18 cellular contexts compared by ENCODE assay signal in the genomic region with DNA sequence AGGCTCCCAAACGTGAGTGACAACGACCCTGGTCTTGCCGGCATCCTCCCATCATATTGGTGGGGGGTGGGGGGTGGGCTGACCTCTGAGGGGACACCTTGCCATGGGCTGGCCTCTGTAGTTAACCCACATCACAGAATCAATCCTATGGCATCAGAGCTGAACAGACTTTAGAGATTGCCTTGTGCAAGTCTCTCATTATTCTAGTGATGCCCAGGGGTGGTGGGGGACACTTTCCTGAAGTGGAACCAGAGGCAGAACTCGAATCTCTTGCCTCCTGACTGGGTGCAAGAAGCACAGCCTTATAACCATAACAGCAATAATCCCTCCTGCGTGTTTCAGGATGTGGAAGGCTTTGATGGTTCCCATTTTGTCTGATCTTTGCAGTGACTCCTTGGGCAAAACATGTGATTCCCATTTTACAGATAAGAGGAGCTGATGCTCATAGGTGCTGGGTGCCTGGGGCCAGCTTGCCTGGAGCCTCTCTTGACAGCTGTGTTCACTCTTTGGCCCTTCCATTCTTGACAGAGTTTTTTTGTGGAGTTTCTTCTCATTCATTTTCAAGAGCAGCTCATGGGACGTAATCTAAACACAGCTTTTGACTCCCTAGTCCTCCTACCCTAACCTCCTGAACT. TPM values are rescaled to one million over a fixed set of nuclear protein-coding genes. Genes with fewer than 3 reads are reported as not detected.
"Had no signal": no experiment of that assay in that cellular context is flagged by ENCODE, and none has a peak within 500 bp of the region (broad histone marks: within the 10 kb centered on the region; RNA-seq: fewer than 3 reads in every experiment).

No MANE protein-coding gene starts in this region.

- H3K27ac ChIP-seq: adrenal gland, cardiac muscle cell, left lung, right atrium auricular region, tibial artery, uterus had no signal

- H3K4me3 Mint-ChIP-seq: activated CD4-positive, alpha-beta memory T cell treated with anti-CD3 and anti-CD28 coated beads, Interleukin-2, amount 10 ng/mL, durations not matched to agents 7 days and 5 days; activated naive CD4-positive, alpha-beta T cell treated with anti-CD3 and anti-CD28 coated beads, Interleukin-2, amount 50 U/mL, for 24 hours; activated T-cell treated with anti-CD3 and anti-CD28 coated beads, Interleukin-2, amount 50 U/mL, for 24 hours; natural killer cell treated with Interleukin-12 subunit alpha and Interleukin-12 subunit beta and Interleukin-15 and Interleukin-18, amount 100 ng/mL, for 72 hours had no signal

- H3K36me3 Mint-ChIP-seq: activated naive CD4-positive, alpha-beta T cell treated with anti-CD3 and anti-CD28 coated beads, Interleukin-2, amount 50 U/mL, for 24 hours; natural killer cell treated with Interleukin-12 subunit alpha and Interleukin-12 subunit beta and Interleukin-15 and Interleukin-18, amount 100 ng/mL, for 72 hours had no signal

- H3K9me3 ChIP-seq: adrenal gland, left lung, right atrium auricular region, tibial artery, uterus had no signal

- DNase-seq: activated CD4-positive, alpha-beta memory T cell treated with anti-CD3 and anti-CD28 coated beads, Interleukin-2, amount 10 ng/mL, durations not matched to agents 7 days and 5 days; activated CD4-positive, alpha-beta T cell treated with anti-CD3 and anti-CD28 coated beads for 4 hours; activated effector memory CD4-positive, alpha-beta T cell treated with anti-CD3 and anti-CD28 coated beads, Interleukin-2, amount 50 U/mL, for 16 hours; activated T-cell treated with anti-CD3 and anti-CD28 coated beads, Interleukin-2, amount 50 U/mL, for 24 hours; adrenal gland; hippocampal formation; mesenchymal stem cell; stimulated activated CD4-positive, alpha-beta T cell treated with anti-CD3 and anti-CD28 coated beads, Interleukin-2, amount 100 ng/mL, for 48 hours; stimulated activated naive CD4-positive, alpha-beta T cell; tibial artery; uterus had no signal

- H3K27ac Mint-ChIP-seq: activated CD4-positive, alpha-beta memory T cell treated with anti-CD3 and anti-CD28 coated beads, Interleukin-2, amount 10 ng/mL, durations not matched to agents 7 days and 5 days; activated naive CD4-positive, alpha-beta T cell treated with anti-CD3 and anti-CD28 coated beads, Interleukin-2, amount 50 U/mL, for 24 hours; activated T-cell treated with anti-CD3 and anti-CD28 coated beads, Interleukin-2, amount 50 U/mL, for 24 hours; natural killer cell treated with Interleukin-12 subunit alpha and Interleukin-12 subunit beta and Interleukin-15 and Interleukin-18, amount 100 ng/mL, for 72 hours; progenitor cell of endocrine pancreas had no signal

- H3K4me1 ChIP-seq: adrenal gland, left lung, uterus had no signal

- H3K36me3 ChIP-seq: adrenal gland, cardiac muscle cell, left lung, right atrium auricular region, tibial artery, uterus had no signal

- ATAC-seq: left lung; natural killer cell treated with Interleukin-12 subunit alpha and Interleukin-12 subunit beta and Interleukin-15 and Interleukin-18, amount 100 ng/mL, for 72 hours had no signal

- H3K4me1 Mint-ChIP-seq: activated CD4-positive, alpha-beta memory T cell treated with anti-CD3 and anti-CD28 coated beads, Interleukin-2, amount 10 ng/mL, durations not matched to agents 7 days and 5 days; activated naive CD4-positive, alpha-beta T cell treated with anti-CD3 and anti-CD28 coated beads, Interleukin-2, amount 50 U/mL, for 24 hours had no signal

- H3K4me3 ChIP-seq: adrenal gland, cardiac muscle cell, left lung, right atrium auricular region, tibial artery, uterus had no signal

- H3K9me3 Mint-ChIP-seq: activated CD4-positive, alpha-beta memory T cell treated with anti-CD3 and anti-CD28 coated beads, Interleukin-2, amount 10 ng/mL, durations not matched to agents 7 days and 5 days; activated naive CD4-positive, alpha-beta T cell treated with anti-CD3 and anti-CD28 coated beads, Interleukin-2, amount 50 U/mL, for 24 hours; activated T-cell treated with anti-CD3 and anti-CD28 coated beads, Interleukin-2, amount 50 U/mL, for 24 hours; natural killer cell treated with Interleukin-12 subunit alpha and Interleukin-12 subunit beta and Interleukin-15 and Interleukin-18, amount 100 ng/mL, for 72 hours had no signal

RNA-seq across cellular contexts. Expression of a gene that starts 18.6 kb away (rescaled TPM):
- total RNA-seq: cardiac muscle cell; glomerular endothelial cell; natural killer cell treated with Interleukin-12 subunit alpha and Interleukin-12 subunit beta and Interleukin-15 and Interleukin-18, amount 100 ng/mL, for 72 hours; right atrium auricular region had no signal
